Comparison of ENCODE assay signal across 1 cellular context in the genomic region with DNA sequence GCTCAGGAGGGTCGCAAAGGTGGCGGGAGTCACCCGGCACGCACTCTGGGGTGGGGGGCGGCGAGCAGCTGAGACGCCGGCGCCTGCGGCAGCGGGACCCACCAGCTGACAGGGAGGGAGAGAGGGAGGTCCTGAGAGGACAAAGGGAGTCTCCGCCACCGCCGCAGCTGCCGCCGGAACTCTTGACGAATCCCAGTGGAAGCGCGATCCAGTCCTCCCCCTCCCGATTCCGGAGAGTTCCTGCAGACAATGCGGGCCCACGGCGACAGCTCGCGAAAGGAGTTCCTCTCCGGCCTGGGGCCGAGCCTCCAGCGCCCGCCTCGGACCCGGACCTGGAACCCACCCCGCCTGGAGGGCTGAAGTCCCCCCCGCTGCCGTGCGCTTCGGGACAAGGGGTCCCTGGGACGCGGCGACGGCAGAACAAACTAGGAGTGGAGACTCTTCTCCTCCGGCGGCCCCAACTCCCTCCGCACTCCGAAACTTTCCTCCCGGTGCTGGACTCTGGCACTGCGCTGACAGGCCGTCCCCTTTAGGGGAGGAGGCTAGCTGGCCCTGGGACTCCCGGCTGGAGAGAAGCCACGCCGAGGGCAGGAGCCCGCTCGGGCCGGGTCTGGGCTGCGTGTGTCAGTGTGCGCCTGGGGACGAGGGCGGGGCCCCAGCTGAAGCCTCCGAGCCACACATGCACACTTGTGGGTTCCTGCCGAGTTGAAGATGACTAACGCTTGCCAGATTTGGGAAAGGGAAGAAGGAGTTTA.
A peak's percentile ranks its signal among the peaks of the same experiment; 100 is the strongest.
TF ChIP-seq lines count a peak whose summit lies in the region.

A gene (minus strand): TSS at position 623 of the 755 bp plus-strand sequence. CDS start 669 bp downstream, outside the sequence.

TF ChIP-seq in HepG2, 621 proteins besides CTCF, POLR2A, EP300 and RAD21 (continued from another document and continues in another):
- TF ChIP-seq ARNT (IDR thresholded peaks at IDR 0.05), result no peak
- TF ChIP-seq FOSL1 (CRISPR knock-in tag; IDR thresholded peaks at IDR 0.05; ENCODE audit: borderline replicate concordance), result no peak
- TF ChIP-seq, protein P1, sequence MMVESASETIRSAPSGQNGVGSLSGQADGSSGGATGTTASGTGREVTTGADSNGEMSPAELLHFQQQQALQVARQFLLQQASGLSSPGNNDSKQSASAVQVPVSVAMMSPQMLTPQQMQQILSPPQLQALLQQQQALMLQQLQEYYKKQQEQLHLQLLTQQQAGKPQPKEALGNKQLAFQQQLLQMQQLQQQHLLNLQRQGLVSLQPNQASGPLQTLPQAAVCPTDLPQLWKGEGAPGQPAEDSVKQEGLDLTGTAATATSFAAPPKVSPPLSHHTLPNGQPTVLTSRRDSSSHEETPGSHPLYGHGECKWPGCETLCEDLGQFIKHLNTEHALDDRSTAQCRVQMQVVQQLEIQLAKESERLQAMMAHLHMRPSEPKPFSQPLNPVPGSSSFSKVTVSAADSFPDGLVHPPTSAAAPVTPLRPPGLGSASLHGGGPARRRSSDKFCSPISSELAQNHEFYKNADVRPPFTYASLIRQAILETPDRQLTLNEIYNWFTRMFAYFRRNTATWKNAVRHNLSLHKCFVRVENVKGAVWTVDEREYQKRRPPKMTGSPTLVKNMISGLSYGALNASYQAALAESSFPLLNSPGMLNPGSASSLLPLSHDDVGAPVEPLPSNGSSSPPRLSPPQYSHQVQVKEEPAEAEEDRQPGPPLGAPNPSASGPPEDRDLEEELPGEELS (CRISPR knock-in tag; IDR thresholded peaks at IDR 0.05), result peak; percentile 33; the same call in 1 of the 2 replicates
- TF ChIP-seq, protein P2, sequence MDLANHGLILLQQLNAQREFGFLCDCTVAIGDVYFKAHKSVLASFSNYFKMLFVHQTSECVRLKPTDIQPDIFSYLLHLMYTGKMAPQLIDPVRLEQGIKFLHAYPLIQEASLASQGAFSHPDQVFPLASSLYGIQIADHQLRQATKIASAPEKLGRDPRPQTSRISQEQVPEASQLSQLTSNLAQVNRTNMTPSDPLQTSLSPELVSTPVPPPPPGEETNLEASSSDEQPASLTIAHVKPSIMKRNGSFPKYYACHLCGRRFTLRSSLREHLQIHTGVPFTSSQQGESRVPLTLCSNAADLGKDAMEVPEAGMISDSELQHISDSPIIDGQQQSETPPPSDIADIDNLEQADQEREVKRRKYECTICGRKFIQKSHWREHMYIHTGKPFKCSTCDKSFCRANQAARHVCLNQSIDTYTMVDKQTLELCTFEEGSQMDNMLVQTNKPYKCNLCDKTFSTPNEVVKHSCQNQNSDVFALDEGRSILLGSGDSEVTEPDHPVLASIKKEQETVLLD (CRISPR knock-in tag; IDR thresholded peaks at IDR 0.05; ENCODE audit: low read depth), result no peak
- TF ChIP-seq GFI1 (CRISPR knock-in tag; IDR thresholded peaks at IDR 0.05; ENCODE audit: borderline replicate concordance), result no peak
- TF ChIP-seq ZNF260 (CRISPR knock-in tag; IDR thresholded peaks at IDR 0.05; ENCODE audit: borderline replicate concordance, low read depth), result no peak
- no peak for TF ChIP-seq YEATS2 (CRISPR knock-in tag; IDR thresholded peaks at IDR 0.05; ENCODE audit: borderline replicate concordance)
- no peak for TF ChIP-seq MAF1 (CRISPR knock-in tag; IDR thresholded peaks at IDR 0.05; ENCODE audit: borderline replicate concordance)
- TF ChIP-seq ZNF724P (CRISPR knock-in tag; IDR thresholded peaks at IDR 0.05; ENCODE audit: borderline replicate concordance), result 0 out of 2 replicates have a peak, but pooled peaks have one; percentile 52
- no peak for TF ChIP-seq ZNF577 (CRISPR knock-in tag; IDR thresholded peaks at IDR 0.05; ENCODE audit: borderline replicate concordance, low read depth)
- TF ChIP-seq MTF2 (CRISPR knock-in tag; IDR thresholded peaks at IDR 0.05; ENCODE audit: borderline replicate concordance), result no peak
- TF ChIP-seq ZSCAN25 (CRISPR knock-in tag; IDR thresholded peaks at IDR 0.05), result no peak
- no peak for TF ChIP-seq ZFP41 (CRISPR knock-in tag; IDR thresholded peaks at IDR 0.05; ENCODE audit: borderline replicate concordance)
- TF ChIP-seq, protein P3, sequence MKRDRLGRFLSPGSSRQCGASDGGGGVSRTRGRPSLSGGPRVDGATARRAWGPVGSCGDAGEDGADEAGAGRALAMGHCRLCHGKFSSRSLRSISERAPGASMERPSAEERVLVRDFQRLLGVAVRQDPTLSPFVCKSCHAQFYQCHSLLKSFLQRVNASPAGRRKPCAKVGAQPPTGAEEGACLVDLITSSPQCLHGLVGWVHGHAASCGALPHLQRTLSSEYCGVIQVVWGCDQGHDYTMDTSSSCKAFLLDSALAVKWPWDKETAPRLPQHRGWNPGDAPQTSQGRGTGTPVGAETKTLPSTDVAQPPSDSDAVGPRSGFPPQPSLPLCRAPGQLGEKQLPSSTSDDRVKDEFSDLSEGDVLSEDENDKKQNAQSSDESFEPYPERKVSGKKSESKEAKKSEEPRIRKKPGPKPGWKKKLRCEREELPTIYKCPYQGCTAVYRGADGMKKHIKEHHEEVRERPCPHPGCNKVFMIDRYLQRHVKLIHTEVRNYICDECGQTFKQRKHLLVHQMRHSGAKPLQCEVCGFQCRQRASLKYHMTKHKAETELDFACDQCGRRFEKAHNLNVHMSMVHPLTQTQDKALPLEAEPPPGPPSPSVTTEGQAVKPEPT (CRISPR knock-in tag; IDR thresholded peaks at IDR 0.05; ENCODE audit: low read depth), result no peak; the same call in 1 of the 2 replicates
- TF ChIP-seq FOXJ3 (CRISPR knock-in tag; IDR thresholded peaks at IDR 0.05; ENCODE audit: borderline replicate concordance), result peak; percentile 35; the same call in 1 of the 2 replicates
- peak; percentile 35; the same call in 1 of the 2 replicates for TF ChIP-seq GATAD2A (CRISPR knock-in tag; IDR thresholded peaks at IDR 0.05)
- TF ChIP-seq KDM5B (CRISPR knock-in tag; IDR thresholded peaks at IDR 0.05; ENCODE audit: borderline replicate concordance), result peak; percentile 80; the same call in 1 of the 2 replicates
- TF ChIP-seq, protein P4, sequence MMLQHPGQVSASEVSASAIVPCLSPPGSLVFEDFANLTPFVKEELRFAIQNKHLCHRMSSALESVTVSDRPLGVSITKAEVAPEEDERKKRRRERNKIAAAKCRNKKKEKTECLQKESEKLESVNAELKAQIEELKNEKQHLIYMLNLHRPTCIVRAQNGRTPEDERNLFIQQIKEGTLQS (CRISPR knock-in tag; IDR thresholded peaks at IDR 0.05), result no peak; the same call in 1 of the 2 replicates
- no peak for TF ChIP-seq ZNF256 (CRISPR knock-in tag; conservative IDR thresholded peaks at IDR 0.05)
- no peak for TF ChIP-seq SP2 (CRISPR knock-in tag; IDR thresholded peaks at IDR 0.05)
- TF ChIP-seq, protein P5, sequence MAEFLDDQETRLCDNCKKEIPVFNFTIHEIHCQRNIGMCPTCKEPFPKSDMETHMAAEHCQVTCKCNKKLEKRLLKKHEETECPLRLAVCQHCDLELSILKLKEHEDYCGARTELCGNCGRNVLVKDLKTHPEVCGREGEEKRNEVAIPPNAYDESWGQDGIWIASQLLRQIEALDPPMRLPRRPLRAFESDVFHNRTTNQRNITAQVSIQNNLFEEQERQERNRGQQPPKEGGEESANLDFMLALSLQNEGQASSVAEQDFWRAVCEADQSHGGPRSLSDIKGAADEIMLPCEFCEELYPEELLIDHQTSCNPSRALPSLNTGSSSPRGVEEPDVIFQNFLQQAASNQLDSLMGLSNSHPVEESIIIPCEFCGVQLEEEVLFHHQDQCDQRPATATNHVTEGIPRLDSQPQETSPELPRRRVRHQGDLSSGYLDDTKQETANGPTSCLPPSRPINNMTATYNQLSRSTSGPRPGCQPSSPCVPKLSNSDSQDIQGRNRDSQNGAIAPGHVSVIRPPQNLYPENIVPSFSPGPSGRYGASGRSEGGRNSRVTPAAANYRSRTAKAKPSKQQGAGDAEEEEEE (CRISPR knock-in tag; IDR thresholded peaks at IDR 0.05; ENCODE audit: borderline replicate concordance), result no peak
- TF ChIP-seq BRCA1 (CRISPR knock-in tag; IDR thresholded peaks at IDR 0.05), result no peak; the same call in 1 of the 2 replicates
- TF ChIP-seq, protein P6, sequence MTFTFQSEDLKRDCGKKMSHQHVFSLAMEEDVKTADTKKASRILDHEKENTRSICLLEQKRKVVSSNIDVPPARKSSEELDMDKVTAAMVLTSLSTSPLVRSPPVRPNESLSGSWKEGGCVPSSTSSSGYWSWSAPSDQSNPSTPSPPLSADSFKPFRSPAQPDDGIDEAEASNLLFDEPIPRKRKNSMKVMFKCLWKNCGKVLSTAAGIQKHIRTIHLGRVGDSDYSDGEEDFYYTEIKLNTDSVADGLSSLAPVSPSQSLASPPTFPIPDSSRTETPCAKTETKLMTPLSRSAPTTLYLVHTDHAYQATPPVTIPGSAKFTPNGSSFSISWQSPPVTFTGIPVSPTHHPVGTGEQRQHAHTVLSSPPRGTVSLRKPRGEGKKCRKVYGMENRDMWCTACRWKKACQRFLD (CRISPR knock-in tag; IDR thresholded peaks at IDR 0.05; ENCODE audit: borderline replicate concordance), result peak; percentile 28; the same call in 1 of the 2 replicates
- TF ChIP-seq ZNF75D (CRISPR knock-in tag; IDR thresholded peaks at IDR 0.05; ENCODE audit: borderline replicate concordance), result 0 out of 2 replicates have a peak, but pooled peaks have one; percentile 13
- 0 out of 2 replicates have a peak, but pooled peaks have one; percentile 40 for TF ChIP-seq GATAD1 (CRISPR knock-in tag; IDR thresholded peaks at IDR 0.05)
- TF ChIP-seq, protein P7, sequence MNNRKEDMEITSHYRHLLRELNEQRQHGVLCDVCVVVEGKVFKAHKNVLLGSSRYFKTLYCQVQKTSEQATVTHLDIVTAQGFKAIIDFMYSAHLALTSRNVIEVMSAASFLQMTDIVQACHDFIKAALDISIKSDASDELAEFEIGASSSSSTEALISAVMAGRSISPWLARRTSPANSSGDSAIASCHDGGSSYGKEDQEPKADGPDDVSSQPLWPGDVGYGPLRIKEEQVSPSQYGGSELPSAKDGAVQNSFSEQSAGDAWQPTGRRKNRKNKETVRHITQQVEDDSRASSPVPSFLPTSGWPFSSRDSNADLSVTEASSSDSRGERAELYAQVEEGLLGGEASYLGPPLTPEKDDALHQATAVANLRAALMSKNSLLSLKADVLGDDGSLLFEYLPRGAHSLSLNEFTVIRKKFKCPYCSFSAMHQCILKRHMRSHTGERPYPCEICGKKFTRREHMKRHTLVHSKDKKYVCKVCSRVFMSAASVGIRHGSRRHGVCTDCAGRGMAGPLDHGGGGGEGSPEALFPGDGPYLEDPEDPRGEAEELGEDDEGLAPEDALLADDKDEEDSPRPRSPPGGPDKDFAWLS (CRISPR knock-in tag; IDR thresholded peaks at IDR 0.05; ENCODE audit: borderline replicate concordance), result no peak
- TF ChIP-seq, protein P8, sequence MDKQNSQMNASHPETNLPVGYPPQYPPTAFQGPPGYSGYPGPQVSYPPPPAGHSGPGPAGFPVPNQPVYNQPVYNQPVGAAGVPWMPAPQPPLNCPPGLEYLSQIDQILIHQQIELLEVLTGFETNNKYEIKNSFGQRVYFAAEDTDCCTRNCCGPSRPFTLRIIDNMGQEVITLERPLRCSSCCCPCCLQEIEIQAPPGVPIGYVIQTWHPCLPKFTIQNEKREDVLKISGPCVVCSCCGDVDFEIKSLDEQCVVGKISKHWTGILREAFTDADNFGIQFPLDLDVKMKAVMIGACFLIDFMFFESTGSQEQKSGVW (CRISPR knock-in tag; IDR thresholded peaks at IDR 0.05; ENCODE audit: borderline replicate concordance), result no peak
- TF ChIP-seq, protein P9, sequence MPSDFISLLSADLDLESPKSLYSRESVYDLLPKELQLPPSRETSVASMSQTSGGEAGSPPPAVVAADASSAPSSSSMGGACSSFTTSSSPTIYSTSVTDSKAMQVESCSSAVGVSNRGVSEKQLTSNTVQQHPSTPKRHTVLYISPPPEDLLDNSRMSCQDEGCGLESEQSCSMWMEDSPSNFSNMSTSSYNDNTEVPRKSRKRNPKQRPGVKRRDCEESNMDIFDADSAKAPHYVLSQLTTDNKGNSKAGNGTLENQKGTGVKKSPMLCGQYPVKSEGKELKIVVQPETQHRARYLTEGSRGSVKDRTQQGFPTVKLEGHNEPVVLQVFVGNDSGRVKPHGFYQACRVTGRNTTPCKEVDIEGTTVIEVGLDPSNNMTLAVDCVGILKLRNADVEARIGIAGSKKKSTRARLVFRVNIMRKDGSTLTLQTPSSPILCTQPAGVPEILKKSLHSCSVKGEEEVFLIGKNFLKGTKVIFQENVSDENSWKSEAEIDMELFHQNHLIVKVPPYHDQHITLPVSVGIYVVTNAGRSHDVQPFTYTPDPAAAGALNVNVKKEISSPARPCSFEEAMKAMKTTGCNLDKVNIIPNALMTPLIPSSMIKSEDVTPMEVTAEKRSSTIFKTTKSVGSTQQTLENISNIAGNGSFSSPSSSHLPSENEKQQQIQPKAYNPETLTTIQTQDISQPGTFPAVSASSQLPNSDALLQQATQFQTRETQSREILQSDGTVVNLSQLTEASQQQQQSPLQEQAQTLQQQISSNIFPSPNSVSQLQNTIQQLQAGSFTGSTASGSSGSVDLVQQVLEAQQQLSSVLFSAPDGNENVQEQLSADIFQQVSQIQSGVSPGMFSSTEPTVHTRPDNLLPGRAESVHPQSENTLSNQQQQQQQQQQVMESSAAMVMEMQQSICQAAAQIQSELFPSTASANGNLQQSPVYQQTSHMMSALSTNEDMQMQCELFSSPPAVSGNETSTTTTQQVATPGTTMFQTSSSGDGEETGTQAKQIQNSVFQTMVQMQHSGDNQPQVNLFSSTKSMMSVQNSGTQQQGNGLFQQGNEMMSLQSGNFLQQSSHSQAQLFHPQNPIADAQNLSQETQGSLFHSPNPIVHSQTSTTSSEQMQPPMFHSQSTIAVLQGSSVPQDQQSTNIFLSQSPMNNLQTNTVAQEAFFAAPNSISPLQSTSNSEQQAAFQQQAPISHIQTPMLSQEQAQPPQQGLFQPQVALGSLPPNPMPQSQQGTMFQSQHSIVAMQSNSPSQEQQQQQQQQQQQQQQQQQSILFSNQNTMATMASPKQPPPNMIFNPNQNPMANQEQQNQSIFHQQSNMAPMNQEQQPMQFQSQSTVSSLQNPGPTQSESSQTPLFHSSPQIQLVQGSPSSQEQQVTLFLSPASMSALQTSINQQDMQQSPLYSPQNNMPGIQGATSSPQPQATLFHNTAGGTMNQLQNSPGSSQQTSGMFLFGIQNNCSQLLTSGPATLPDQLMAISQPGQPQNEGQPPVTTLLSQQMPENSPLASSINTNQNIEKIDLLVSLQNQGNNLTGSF (CRISPR knock-in tag; IDR thresholded peaks at IDR 0.05), result no peak
- peak; percentile 38 for TF ChIP-seq ZNF607 (CRISPR knock-in tag; IDR thresholded peaks at IDR 0.05; ENCODE audit: borderline replicate concordance)
- TF ChIP-seq KAT8 (CRISPR knock-in tag; IDR thresholded peaks at IDR 0.05), result 0 out of 2 replicates have a peak, but pooled peaks have one; percentile 33
- TF ChIP-seq, protein P10, sequence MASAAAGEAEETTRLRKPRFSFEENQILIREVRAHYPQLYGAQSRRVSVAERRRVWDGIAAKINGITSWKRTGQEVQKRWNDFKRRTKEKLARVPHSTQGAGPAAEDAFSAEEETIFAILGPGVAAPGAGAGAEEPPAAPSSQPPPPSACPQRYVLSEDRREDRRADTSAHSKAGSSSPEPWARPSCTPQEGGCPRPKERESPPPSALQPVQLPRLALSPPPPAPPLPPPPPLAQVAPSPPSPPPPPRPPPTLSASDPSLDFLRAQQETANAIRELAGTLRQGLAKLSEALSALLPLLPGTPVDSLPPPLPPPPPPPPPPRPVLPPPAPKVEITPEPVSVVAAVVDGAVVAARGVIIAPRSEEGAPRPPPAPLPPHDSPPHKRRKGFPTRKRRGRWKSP (CRISPR knock-in tag; IDR thresholded peaks at IDR 0.05), result 0 out of 2 replicates have a peak, but pooled peaks have one; percentile 27
- no peak for TF ChIP-seq NFKBIZ (CRISPR knock-in tag; IDR thresholded peaks at IDR 0.05)
